ENCODE assay signal across 19 cellular contexts in genomic region chr5:170746952-170747340, GRCh38. TPM values are rescaled to one million over a fixed set of nuclear protein-coding genes. Genes with fewer than 3 reads are reported as not detected.
DNase-seq lines count a peak whose midpoint lies in the region; ATAC-seq and TF ChIP-seq lines count a peak whose summit lies in the region.
"Had no signal": no experiment of that assay in that cellular context is flagged by ENCODE, and none has a peak within 500 bp of the region (broad histone marks: within the 10 kb centered on the region; RNA-seq: fewer than 3 reads in every experiment).

No MANE protein-coding gene starts in this region.

- intact Hi-C loops in Right ventricle myocardium superior (cut with DNase I): no loop called here
- intact Hi-C loops in natural killer cell (cut with micrococcal nuclease): no loop called here

- no peaks in the 10 kb centered on the region for H3K36me3 Mint-ChIP-seq in chondrocyte (ENCODE audit: low read depth)
- no peaks in the 10 kb centered on the region for H3K36me3 Mint-ChIP-seq in nephron (ENCODE audit: low read depth)
- H3K36me3 Mint-ChIP-seq in natural killer cell: no peaks in the 10 kb centered on the region

- no peak for TF ChIP-seq EP300 in upper lobe of left lung (IDR thresholded peaks at IDR 0.05)

- H3K27me3 Mint-ChIP-seq in chondrocyte (ENCODE audit: low read depth): peaks cover 5% of the 10 kb centered on the region
- peaks cover 56% of the 10 kb centered on the region for H3K27me3 Mint-ChIP-seq in nephron (ENCODE audit: low read depth)
- H3K27me3 Mint-ChIP-seq in natural killer cell (ENCODE audit: low read depth in 2 of 2): peaks cover 14 to 24% of the 10 kb centered on the region in 2 donors

- H3K9me3 ChIP-seq in right atrium auricular region: no peaks in the 10 kb centered on the region
- no peaks in the 10 kb centered on the region for H3K9me3 ChIP-seq in upper lobe of left lung
- H3K9me3 ChIP-seq: SJSA1 had no signal

- H3K4me3 ChIP-seq in right atrium auricular region (no peak overlapping the region), upper lobe of left lung (no peak overlapping the region)
- H3K4me3 ChIP-seq: SJSA1 had no signal

- H3K36me3 ChIP-seq in right atrium auricular region: no peaks in the 10 kb centered on the region
- H3K36me3 ChIP-seq in upper lobe of left lung: no peaks in the 10 kb centered on the region
- H3K36me3 ChIP-seq: SJSA1 had no signal

- TF ChIP-seq POLR2A in upper lobe of left lung (IDR thresholded peaks at IDR 0.05): no peak

- DNase-seq in right atrium auricular region (ENCODE audit: low spot score) (peak; percentile 55), Right ventricle myocardium superior (no peak), chondrocyte (ENCODE audit: low spot score) (no peak), upper lobe of left lung (no peak), DMS153 (lab: John Stamatoyannopoulos, UW) (no peak), natural killer cell (no peak)
- DNase-seq: C1 segment of cervical spinal cord, DMS 273 treated with DMSO at 0.1 percent for 48 hours, GF-D8, HFFc6, IMR-90, NCI-H1105 treated with DMSO at 0.1 percent for 48 hours, NCI-H2029, NCI-H748 treated with DMSO at 0.1 percent for 48 hours had no signal

- H3K27ac Mint-ChIP-seq in chondrocyte (ENCODE audit: unreplicated experiment) (peak overlapping the region; percentile 51), nephron (peak overlapping the region in 2 of 3 experiments; percentile 66 to 90), natural killer cell (no peak overlapping the region)
- H3K27ac Mint-ChIP-seq: HFFc6 had no signal

- H3K4me1 Mint-ChIP-seq in chondrocyte (ENCODE audit: low read depth) (peaks cover 30% of the 10 kb centered on the region), nephron (peaks cover 11% of the 10 kb centered on the region), natural killer cell (peaks cover 0 to 6% of the 10 kb centered on the region in 2 donors)

- H3K9me3 Mint-ChIP-seq in chondrocyte (ENCODE audit: low read depth) (no peaks in the 10 kb centered on the region), nephron (no peaks in the 10 kb centered on the region), natural killer cell (no peaks in the 10 kb centered on the region)
- H3K9me3 Mint-ChIP-seq: HFFc6 had no signal

- ATAC-seq in Right ventricle myocardium superior (ENCODE audit: poor library complexity) (no peak), upper lobe of left lung (ENCODE audit: low FRiP score in 2 of 2) (no peak), GM18873 (IDR thresholded peaks at IDR 0.05; ENCODE audit: low FRiP score, unreplicated experiment) (no peak), natural killer cell (no peak)

- TF ChIP-seq CTCF in right atrium auricular region (IDR thresholded peaks at IDR 0.05) (no peak), chondrocyte (IDR thresholded peaks at IDR 0.05) (no peak), nephron (IDR thresholded peaks at IDR 0.05; ENCODE audit: unreplicated experiment in 3 of 3) (no peak), upper lobe of left lung (IDR thresholded peaks at IDR 0.05) (no peak), natural killer cell (IDR thresholded peaks at IDR 0.05) (no peak)

- H3K27ac ChIP-seq in right atrium auricular region (peak overlapping the region in 1 of 2 donors; percentile 76), upper lobe of left lung (peak overlapping the region in 3 of 4 donors; percentile 39 to 57 (median 56))
- H3K27ac ChIP-seq: SJSA1 had no signal

- H3K4me3 Mint-ChIP-seq in chondrocyte (ENCODE audit: unreplicated experiment) (no peak overlapping the region), nephron (no peak overlapping the region), natural killer cell (no peak overlapping the region)
- H3K4me3 Mint-ChIP-seq: HFFc6 had no signal

- H3K4me1 ChIP-seq in right atrium auricular region (peaks cover 0 to 49% of the 10 kb centered on the region in 2 donors), upper lobe of left lung (peaks cover 21 to 33% (median 31%) of the 10 kb centered on the region in 4 donors)

- WGBS in upper lobe of left lung, 2 donors: 89 to 93% methylated on average over 12 of the region's 12 CpGs

- H3K27me3 ChIP-seq in right atrium auricular region: no peaks in the 10 kb centered on the region
- no peaks in the 10 kb centered on the region for H3K27me3 ChIP-seq in upper lobe of left lung

RNA-seq across cellular contexts. Expression of gene GABRP, which starts 36.6 kb away (rescaled TPM):
- total RNA-seq in right atrium auricular region (under 1 TPM in 1 of 2 donors, not detected in 1; 0.16 TPM), Right ventricle myocardium superior (0.13 TPM), chondrocyte (not detected in 3 replicates), upper lobe of left lung (1 to 10 TPM in 1 of 6 donors, under 1 TPM in 3, not detected in 2; 0.20 to 5.3 (median 0.28) TPM), natural killer cell (not detected)
- total RNA-seq: H4, HFFc6, IMR-90, NCI-H460, SJSA1 had no signal

Comparison
In these comparisons a context has a peak if more than half of its experiments do, and no peak if none do; other contexts are left out.
1. H3K27ac Mint-ChIP-seq: peak in chondrocyte (single experiment) and nephron (2 of 3); none in natural killer cell (0 of 2).